In the genomic region with DNA sequence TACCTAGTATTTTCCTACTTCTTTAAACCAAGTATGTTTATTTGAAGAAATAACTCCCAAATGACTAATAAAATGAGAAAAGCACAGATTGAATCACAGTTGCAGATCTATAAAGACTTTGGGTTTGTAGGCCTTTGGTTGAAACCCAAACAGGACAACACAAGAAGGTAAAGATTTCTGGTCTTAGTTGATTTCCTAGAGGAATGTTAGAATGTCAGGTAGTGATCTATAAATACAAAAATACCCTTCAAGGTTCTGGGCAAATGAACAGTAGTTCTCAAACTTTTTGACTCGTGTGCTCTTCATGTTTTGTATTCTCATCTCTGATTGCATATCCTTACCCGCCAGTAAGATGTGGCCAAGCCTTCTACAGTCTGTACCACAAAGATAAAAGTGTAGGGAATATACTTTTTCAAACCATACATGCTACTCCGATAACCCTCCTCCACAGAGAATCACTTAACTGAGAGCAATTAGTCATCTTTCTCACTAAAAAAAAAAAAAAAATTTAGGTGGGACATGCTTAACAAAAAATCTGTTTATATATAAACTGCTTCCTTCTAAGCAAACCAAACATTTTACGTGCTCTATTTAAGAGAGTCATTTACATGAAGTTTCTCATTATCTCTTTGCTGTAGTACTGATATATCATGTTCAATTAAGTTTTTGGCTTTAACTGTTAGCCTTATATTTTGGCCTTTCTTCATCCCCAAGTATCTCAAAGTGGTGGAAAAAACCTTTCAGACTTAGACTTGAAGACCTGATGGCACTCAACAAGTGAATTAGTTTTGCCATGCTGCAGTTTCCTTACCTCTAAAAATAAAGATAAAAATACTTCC, we compare ENCODE assay signal across 1 cellular context.
TF ChIP-seq lines count a peak whose summit lies in the region.

No MANE protein-coding gene starts in this region.

TF ChIP-seq in IMR-90, 13 proteins besides CTCF, POLR2A, EP300 and RAD21 (continued from another document):
- TF ChIP-seq, protein P1, sequence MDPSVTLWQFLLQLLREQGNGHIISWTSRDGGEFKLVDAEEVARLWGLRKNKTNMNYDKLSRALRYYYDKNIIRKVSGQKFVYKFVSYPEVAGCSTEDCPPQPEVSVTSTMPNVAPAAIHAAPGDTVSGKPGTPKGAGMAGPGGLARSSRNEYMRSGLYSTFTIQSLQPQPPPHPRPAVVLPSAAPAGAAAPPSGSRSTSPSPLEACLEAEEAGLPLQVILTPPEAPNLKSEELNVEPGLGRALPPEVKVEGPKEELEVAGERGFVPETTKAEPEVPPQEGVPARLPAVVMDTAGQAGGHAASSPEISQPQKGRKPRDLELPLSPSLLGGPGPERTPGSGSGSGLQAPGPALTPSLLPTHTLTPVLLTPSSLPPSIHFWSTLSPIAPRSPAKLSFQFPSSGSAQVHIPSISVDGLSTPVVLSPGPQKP (IDR thresholded peaks at IDR 0.05; ENCODE audit: borderline replicate concordance, low read depth, low read length), result no peak
- TF ChIP-seq BHLHE40 (IDR thresholded peaks at IDR 0.05; ENCODE audit: low read depth, low read length) (no peak), MAFK (IDR thresholded peaks at IDR 0.05; ENCODE audit: low read depth, low read length) (no peak), FOS (IDR thresholded peaks at IDR 0.05; ENCODE audit: low read depth, low read length) (no peak), SMC3 (IDR thresholded peaks at IDR 0.05; ENCODE audit: low read depth, low read length) (no peak), MAZ (IDR thresholded peaks at IDR 0.05; ENCODE audit: borderline replicate concordance, low read depth, low read length) (no peak), RFX5 (IDR thresholded peaks at IDR 0.05; ENCODE audit: low read depth, low read length) (no peak), RCOR1 (IDR thresholded peaks at IDR 0.05; ENCODE audit: insufficient replicate concordance, low read length) (no peak)
- TF ChIP-seq, protein P2, sequence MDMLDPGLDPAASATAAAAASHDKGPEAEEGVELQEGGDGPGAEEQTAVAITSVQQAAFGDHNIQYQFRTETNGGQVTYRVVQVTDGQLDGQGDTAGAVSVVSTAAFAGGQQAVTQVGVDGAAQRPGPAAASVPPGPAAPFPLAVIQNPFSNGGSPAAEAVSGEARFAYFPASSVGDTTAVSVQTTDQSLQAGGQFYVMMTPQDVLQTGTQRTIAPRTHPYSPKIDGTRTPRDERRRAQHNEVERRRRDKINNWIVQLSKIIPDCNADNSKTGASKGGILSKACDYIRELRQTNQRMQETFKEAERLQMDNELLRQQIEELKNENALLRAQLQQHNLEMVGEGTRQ (IDR thresholded peaks at IDR 0.05; ENCODE audit: low read depth, low read length), result no peak
TF ChIP-seq in IMR-90: peak in this region for 0.
